In genomic region chr6:16108996-16109658, GRCh38 we compare ENCODE assay signal across 13 cellular contexts. TPM values are rescaled to one million over a fixed set of nuclear protein-coding genes. Genes with fewer than 3 reads are reported as not detected.
A peak's percentile ranks its signal among the peaks of the same experiment; 100 is the strongest.
DNase-seq lines count a peak whose midpoint lies in the region; ATAC-seq, FAIRE-seq and TF ChIP-seq lines count a peak whose summit lies in the region.
"Had no signal": no experiment of that assay in that cellular context is flagged by ENCODE, and none has a peak within 500 bp of the region (broad histone marks: within the 10 kb centered on the region; RNA-seq: fewer than 3 reads in every experiment).

No MANE protein-coding gene starts in this region.

- H3K4me1 ChIP-seq in ascending aorta, result peaks cover 5 to 26% of the 10 kb centered on the region in 2 donors
- no peaks in the 10 kb centered on the region for H3K4me1 ChIP-seq in small intestine (ENCODE audit: control insufficient read depth in 2 of 2, insufficient read depth in 1 of 2, low read depth in 1 of 2, low read length in 1 of 2)

- peak; percentile 22 for DNase-seq in Daoy (ENCODE audit: low read depth)
- no peak for DNase-seq in ascending aorta (ENCODE audit: low spot score in 2 of 2)
- DNase-seq in islet precursor cell, result peak; percentile 49
- DNase-seq in small intestine, result peak; percentile 52
- DNase-seq in NCI-H1105 treated with DMSO at 0.1 percent for 48 hours (lab: John Stamatoyannopoulos, UW), result no peak
- DNase-seq in NCI-H748 (lab: John Stamatoyannopoulos, UW; ENCODE audit: unreplicated experiment), result no peak
- DNase-seq in activated effector memory CD4-positive, alpha-beta T cell treated with anti-CD3 and anti-CD28 coated beads, Interleukin-2, amount 50 U/mL, for 16 hours, result no peak
- no peak for DNase-seq in omental fat pad (ENCODE audit: low spot score)
- DNase-seq: activated CD4-positive, alpha-beta T cell treated with anti-CD3 and anti-CD28 coated beads for 1 hour; amniotic stem cell; DMS79; effector CD8-positive, alpha-beta T cell; SW 1271 had no signal

- no peaks in the 10 kb centered on the region for H3K36me3 ChIP-seq in ascending aorta
- H3K36me3 ChIP-seq in small intestine (ENCODE audit: control insufficient read depth in 2 of 2, insufficient read depth in 2 of 2, low read length in 2 of 2), result no peaks in the 10 kb centered on the region

- intact Hi-C loops in ascending aorta (cut with DNase I), result no loop called here

- no peak for TF ChIP-seq CTCF in ascending aorta (IDR thresholded peaks at IDR 0.05)
- no peak for TF ChIP-seq CTCF in omental fat pad (IDR thresholded peaks at IDR 0.05)

- H3K27ac ChIP-seq in ascending aorta, result peak overlapping the region; percentile 69 to 70
- no peak overlapping the region for H3K27ac ChIP-seq in small intestine (ENCODE audit: low read depth in 1 of 2, low read length in 1 of 2)

- no peak for FAIRE-seq in small intestine (lab: Jason Lieb, UNC)

- H3K27me3 ChIP-seq in ascending aorta, result no peaks in the 10 kb centered on the region
- H3K27me3 ChIP-seq in small intestine (ENCODE audit: control insufficient read depth in 2 of 2, insufficient read depth in 2 of 2, low read length in 2 of 2), result no peaks in the 10 kb centered on the region

- no peak overlapping the region for H3K4me3 ChIP-seq in ascending aorta
- no peak overlapping the region for H3K4me3 ChIP-seq in small intestine (ENCODE audit: low read depth in 1 of 2, low read length in 2 of 2)

- WGBS in small intestine, 3 donors, result 70 to 76% (median 73%) methylated on average over 5 of the region's 5 CpGs

- H3K9me3 ChIP-seq in ascending aorta, result no peaks in the 10 kb centered on the region
- H3K9me3 ChIP-seq in small intestine (ENCODE audit: control insufficient read depth, low read depth), result no peaks in the 10 kb centered on the region

- no peak for ATAC-seq in omental fat pad (ENCODE audit: low FRiP score)

RNA-seq across cellular contexts. Expression of gene MYLIP, which starts 19.8 kb away (rescaled TPM):
- 10.5 and 11.4 TPM in 2 replicates for total RNA-seq in Daoy (2014; rRNA removed; shearing (Covaris generic))
- 36.1 TPM for total RNA-seq in ascending aorta
- 10 to 100 TPM; 10.7 to 21.1 (median 16.9) TPM for polyA plus RNA-seq in small intestine
- total RNA-seq in omental fat pad, result 10 to 100 TPM; 13.0 to 81.8 (median 33.5) TPM

Comparison
In these comparisons a context has a peak if more than half of its experiments do, and no peak if none do; other contexts are left out.
1. DNase-seq: peak in Daoy (single experiment), islet precursor cell (single experiment) and small intestine (single experiment); none in ascending aorta (0 of 2), NCI-H1105 treated with DMSO at 0.1 percent for 48 hours (single experiment), NCI-H748 (single experiment), activated effector memory CD4-positive, alpha-beta T cell treated with anti-CD3 and anti-CD28 coated beads, Interleukin-2, amount 50 U/mL, for 16 hours (single experiment) and omental fat pad (single experiment).
2. H3K27ac ChIP-seq: peak in ascending aorta (2 of 2); none in small intestine (0 of 2).